In genomic region chr7:149713731-149714068, GRCh38 we compare ENCODE assay signal across 9 cellular contexts. TPM values are rescaled to one million over a fixed set of nuclear protein-coding genes. Genes with fewer than 3 reads are reported as not detected.
DNase-seq lines count a peak whose midpoint lies in the region; ATAC-seq and TF ChIP-seq lines count a peak whose summit lies in the region.
"Had no signal": no experiment of that assay in that cellular context is flagged by ENCODE, and none has a peak within 500 bp of the region (broad histone marks: within the 10 kb centered on the region; RNA-seq: fewer than 3 reads in every experiment).

No MANE protein-coding gene starts in this region.

- intact Hi-C loops in sciatic nerve (cut with DNase I) = no loop called here

- H3K27ac Mint-ChIP-seq in endodermal cell = no peak overlapping the region

- H3K9ac ChIP-seq in Loucy (ENCODE audit: low read depth, low read length, poor library complexity, severe bottlenecking) (no peak overlapping the region), endodermal cell (ENCODE audit: extremely low read depth, low read length, poor library complexity, severe bottlenecking) (no peak overlapping the region)

- ATAC-seq in sciatic nerve = no peak
- ATAC-seq in HG03469 (IDR thresholded peaks at IDR 0.05; ENCODE audit: unreplicated experiment) = no peak

- H3K36me3 ChIP-seq in Loucy (ENCODE audit: insufficient read depth, low read length) = no peaks in the 10 kb centered on the region
- no peaks in the 10 kb centered on the region for H3K36me3 ChIP-seq in endodermal cell (ENCODE audit: control insufficient read depth, insufficient read depth, low read length)
- no peaks in the 10 kb centered on the region for H3K36me3 ChIP-seq in osteoblast (ENCODE audit: insufficient read depth, low read length)
- no peaks in the 10 kb centered on the region for H3K36me3 ChIP-seq in brain microvascular endothelial cell (replicated peaks)

- no peaks in the 10 kb centered on the region for H3K9me2 ChIP-seq in Loucy (replicated peaks; ENCODE audit: low read depth, low read length)

- H3K9me3 ChIP-seq in Loucy (ENCODE audit: insufficient read depth, low read depth, low read length) (peaks cover 10% of the 10 kb centered on the region), endodermal cell (ENCODE audit: control insufficient read depth, low read length) (peaks cover 19% of the 10 kb centered on the region), osteoblast (ENCODE audit: low read depth, low read length) (peaks cover 2% of the 10 kb centered on the region)

- H3K4me1 ChIP-seq in Loucy (ENCODE audit: insufficient read depth, low read length, poor library complexity, severe bottlenecking) (peaks cover 19% of the 10 kb centered on the region), endodermal cell (ENCODE audit: control insufficient read depth, insufficient read depth, low read length) (no peaks in the 10 kb centered on the region), osteoblast (ENCODE audit: insufficient read depth, low read length) (peaks cover 9% of the 10 kb centered on the region)

- peaks cover 3% of the 10 kb centered on the region for H3K36me3 Mint-ChIP-seq in endodermal cell (ENCODE audit: low read depth)

- H4K20me1 ChIP-seq in Loucy (ENCODE audit: insufficient read depth, low read length, poor library complexity, severe bottlenecking) = no peaks in the 10 kb centered on the region
- H4K20me1 ChIP-seq in osteoblast (ENCODE audit: insufficient read depth, low read length) = no peaks in the 10 kb centered on the region

- 96 to 97% methylated on average over 15 to 26 of the region's 26 CpGs for WGBS in endodermal cell (ENCODE audit: insufficient coverage in 1 of 2, insufficient read length in 1 of 2), 2 experiments

- H2AFZ ChIP-seq in Loucy (ENCODE audit: low read length) (no peak overlapping the region; the same call in 1 of the 2 replicates), osteoblast (ENCODE audit: low read length) (peak overlapping the region; percentile 94)

- peak overlapping the region; percentile 55 for H3K4me2 ChIP-seq in Loucy (ENCODE audit: low read depth, low read length, poor library complexity, severe bottlenecking)
- peak overlapping the region; percentile 87 for H3K4me2 ChIP-seq in osteoblast (ENCODE audit: insufficient read depth, low read length)

- H3K4me3 ChIP-seq in Loucy (ENCODE audit: low read length, poor library complexity, severe bottlenecking) (no peak overlapping the region), endodermal cell (ENCODE audit: low read length) (peak overlapping the region; percentile 76), osteoblast (ENCODE audit: insufficient read depth, low read length) (peak overlapping the region; percentile 80), brain microvascular endothelial cell (ENCODE audit: low read depth, low read length) (no peak overlapping the region)

- H3K27me3 Mint-ChIP-seq in endodermal cell (ENCODE audit: insufficient read depth) = peaks cover 17% of the 10 kb centered on the region

- H3K79me2 ChIP-seq in Loucy (ENCODE audit: insufficient read depth, low read length) = peaks cover 30% of the 10 kb centered on the region
- H3K79me2 ChIP-seq in osteoblast (ENCODE audit: insufficient read depth, low read length) = no peaks in the 10 kb centered on the region

- DNase-seq in endodermal cell (no peak), osteoblast (ENCODE audit: insufficient read length, low spot score, missing footprints) (no peak), sciatic nerve (ENCODE audit: low spot score) (no peak), brain microvascular endothelial cell (no peak)
- DNase-seq in stimulated activated CD4-positive, alpha-beta T cell treated with anti-CD3 and anti-CD28 coated beads, Interleukin-12 subunit alpha, Interleukin-12 subunit beta, amount 100 ng/mL, for 4 hours = no peak
- DNase-seq: NCI-H146 had no signal

- in situ Hi-C loops in brain microvascular endothelial cell (cut with HindIII; ENCODE audit: low pct_ligation_motif_present, low sequenced_read_pairs) = no loop called here

- H3K4me3 Mint-ChIP-seq in endodermal cell = peak overlapping the region; percentile 84

- peak overlapping the region; percentile 33; the same call in 1 of the 2 replicates for H3K27ac ChIP-seq in C4-2B
- no peak overlapping the region for H3K27ac ChIP-seq in endodermal cell (ENCODE audit: low read depth, low read length)
- H3K27ac ChIP-seq in osteoblast (ENCODE audit: low read depth, low read length) = no peak overlapping the region
- no peak overlapping the region for H3K27ac ChIP-seq in brain microvascular endothelial cell

- H3K27me3 ChIP-seq in Loucy (ENCODE audit: insufficient read depth, low read length, poor library complexity, severe bottlenecking) = no peaks in the 10 kb centered on the region
- H3K27me3 ChIP-seq in endodermal cell (ENCODE audit: control insufficient read depth, insufficient read depth, low read length, poor library complexity, severe bottlenecking) = no peaks in the 10 kb centered on the region
- H3K27me3 ChIP-seq in osteoblast (ENCODE audit: insufficient read depth, low read length) = no peaks in the 10 kb centered on the region
- H3K27me3 ChIP-seq in brain microvascular endothelial cell (replicated peaks) = no peaks in the 10 kb centered on the region

- H3F3A ChIP-seq in Loucy (ENCODE audit: low read depth) = no peaks in the 10 kb centered on the region

- H3K4me1 Mint-ChIP-seq in endodermal cell = peaks cover 10% of the 10 kb centered on the region

- TF ChIP-seq CTCF in C4-2B (conservative IDR thresholded peaks at IDR 0.05) = no peak
- TF ChIP-seq CTCF in Loucy (conservative IDR thresholded peaks at IDR 0.05; ENCODE audit: low read length) = no peak
- no peak for TF ChIP-seq CTCF in endodermal cell (conservative IDR thresholded peaks at IDR 0.05)
- no peak for TF ChIP-seq CTCF in osteoblast (IDR thresholded peaks at IDR 0.05; ENCODE audit: extremely low read depth, low read depth, low read length)
- TF ChIP-seq CTCF in brain microvascular endothelial cell (IDR thresholded peaks at IDR 0.05; ENCODE audit: low read depth, low read length, missing control alignments) = no peak

- H3K9me3 Mint-ChIP-seq in endodermal cell = peaks cover 39% of the 10 kb centered on the region

RNA-seq across cellular contexts. Expression of gene ZNF467, which starts 59.7 kb away (rescaled TPM):
- 1 to 10 TPM in 1 of 2 donors, under 1 TPM in 1; 0.91 to 2.5 TPM for total RNA-seq in endodermal cell
- polyA plus RNA-seq in endodermal cell (2013, experiment 1 of 2) = 6.0 TPM
- polyA plus RNA-seq in endodermal cell (2013, experiment 2 of 2) = 5.3 TPM
- total RNA-seq in osteoblast = not detected in 2 replicates
- 10.1 TPM for total RNA-seq in sciatic nerve

Comparison
In these comparisons a context has a peak if more than half of its experiments do, and no peak if none do; other contexts are left out.
1. H3K4me3 ChIP-seq: peak in endodermal cell (single experiment) and osteoblast (single experiment); none in Loucy (single experiment) and brain microvascular endothelial cell (single experiment).